Comparison of ENCODE assay signal across 11 cellular contexts in genomic region chr2:174553811-174554493, GRCh38. TPM values are rescaled to one million over a fixed set of nuclear protein-coding genes. Genes with fewer than 3 reads are reported as not detected.
DNase-seq lines count a peak whose midpoint lies in the region; ATAC-seq and TF ChIP-seq lines count a peak whose summit lies in the region.
"Had no signal": no experiment of that assay in that cellular context is flagged by ENCODE, and none has a peak within 500 bp of the region (broad histone marks: within the 10 kb centered on the region; RNA-seq: fewer than 3 reads in every experiment).

No MANE protein-coding gene starts in this region.

- peak overlapping the region; percentile 57 to 85 (median 74) for H3K4me3 Mint-ChIP-seq in CD4-positive, alpha-beta memory T cell
- H3K4me3 Mint-ChIP-seq in glutamatergic neuron (ENCODE audit: unreplicated experiment) (no peak overlapping the region), mesothelial cell of epicardium (no peak overlapping the region)
- H3K4me3 Mint-ChIP-seq: dendritic cell treated with granulocyte-macrophage colony-stimulating factor and Interleukin-4, amounts not matched to agents 40 ng/mL and 50 ng/mL, for 4 days had no signal

- no peak overlapping the region for H3K9ac ChIP-seq in Loucy (ENCODE audit: low read depth, low read length, poor library complexity, severe bottlenecking)

- POLR2A ChIA-PET in CD4-positive, alpha-beta memory T cell (lab: Charles Lee; ENCODE audit: partially characterized antibody): interaction anchor here (1.0 to 2.7 kb wide), 8 partner anchors 11 to 133 kb away, joined by 3 to 14 read pairs (median 6); partner anchors contain the start of genes GPR155 and WIPF1

- H3K79me2 ChIP-seq in Loucy (ENCODE audit: insufficient read depth, low read length): no peaks in the 10 kb centered on the region

- H3K9me2 ChIP-seq in Loucy (replicated peaks; ENCODE audit: low read depth, low read length): no peaks in the 10 kb centered on the region

- peaks cover 3 to 23% of the 10 kb centered on the region in 2 donors for H3K36me3 Mint-ChIP-seq in CD4-positive, alpha-beta memory T cell
- H3K36me3 Mint-ChIP-seq in activated naive CD4-positive, alpha-beta T cell treated with anti-CD3 and anti-CD28 coated beads, Interleukin-2, amount 50 U/mL, for 72 hours: peaks cover 0 to 9% of the 10 kb centered on the region in 2 donors
- H3K36me3 Mint-ChIP-seq in glutamatergic neuron (ENCODE audit: unreplicated experiment): no peaks in the 10 kb centered on the region
- peaks cover 2% of the 10 kb centered on the region for H3K36me3 Mint-ChIP-seq in mesothelial cell of epicardium

- no peaks in the 10 kb centered on the region for H4K20me1 ChIP-seq in Loucy (ENCODE audit: insufficient read depth, low read length, poor library complexity, severe bottlenecking)

- H3F3A ChIP-seq in Loucy (ENCODE audit: low read depth): no peaks in the 10 kb centered on the region

- no peaks in the 10 kb centered on the region for H3K27me3 Mint-ChIP-seq in CD4-positive, alpha-beta memory T cell
- H3K27me3 Mint-ChIP-seq in glutamatergic neuron (ENCODE audit: unreplicated experiment): peaks cover 1% of the 10 kb centered on the region
- no peaks in the 10 kb centered on the region for H3K27me3 Mint-ChIP-seq in mesothelial cell of epicardium (ENCODE audit: low read depth)
- H3K27me3 Mint-ChIP-seq: dendritic cell treated with granulocyte-macrophage colony-stimulating factor and Interleukin-4, amounts not matched to agents 40 ng/mL and 50 ng/mL, for 4 days had no signal

- H3K27ac Mint-ChIP-seq in CD4-positive, alpha-beta memory T cell: peak overlapping the region; percentile 83 to 97 (median 89)
- H3K27ac Mint-ChIP-seq in activated naive CD4-positive, alpha-beta T cell treated with anti-CD3 and anti-CD28 coated beads, Interleukin-2, amount 50 U/mL, for 72 hours: peak overlapping the region; percentile 50 to 88
- H3K27ac Mint-ChIP-seq in glutamatergic neuron (ENCODE audit: unreplicated experiment) (no peak overlapping the region), mesothelial cell of epicardium (no peak overlapping the region)
- H3K27ac Mint-ChIP-seq: dendritic cell treated with granulocyte-macrophage colony-stimulating factor and Interleukin-4, amounts not matched to agents 40 ng/mL and 50 ng/mL, for 4 days had no signal

- H3K4me2 ChIP-seq in Loucy (ENCODE audit: low read depth, low read length, poor library complexity, severe bottlenecking): peak overlapping the region; percentile 33

- intact Hi-C loops in CD4-positive, alpha-beta memory T cell (cut with micrococcal nuclease): loop anchor here (2.0 kb wide), 2 partner anchors 15 to 67 kb away; partner anchors contain the start of gene GPR155

- peak; percentile 33 to 58 (median 49) for DNase-seq in CD4-positive, alpha-beta memory T cell
- DNase-seq in activated naive CD4-positive, alpha-beta T cell treated with anti-CD3 and anti-CD28 coated beads, Interleukin-2, amount 50 U/mL, for 72 hours (ENCODE audit: low spot score in 2 of 2): no peak
- DNase-seq in glutamatergic neuron (no peak), mesothelial cell of epicardium (ENCODE audit: low spot score in 2 of 2, unreplicated experiment in 2 of 2) (no peak), A172 (ENCODE audit: low spot score) (no peak)
- DNase-seq: HCEC 1CT, NCI-H2029 had no signal

- H3K4me3 ChIP-seq in CD4-positive, alpha-beta memory T cell (ENCODE audit: low read length in 2 of 2): no peak overlapping the region
- no peak overlapping the region for H3K4me3 ChIP-seq in Loucy (ENCODE audit: low read length, poor library complexity, severe bottlenecking)

- peak overlapping the region; percentile 67 for H3K27ac ChIP-seq in CD4-positive, alpha-beta memory T cell (ENCODE audit: low read depth, low read length)

- H2AFZ ChIP-seq in Loucy (ENCODE audit: low read length): no peak overlapping the region

- H3K27me3 ChIP-seq in CD4-positive, alpha-beta memory T cell (ENCODE audit: insufficient read depth, low read length): no peaks in the 10 kb centered on the region
- H3K27me3 ChIP-seq in Loucy (ENCODE audit: insufficient read depth, low read length, poor library complexity, severe bottlenecking): no peaks in the 10 kb centered on the region

- H3K9me3 ChIP-seq in CD4-positive, alpha-beta memory T cell (ENCODE audit: control insufficient read depth in 1 of 2, low read length in 2 of 2): no peaks in the 10 kb centered on the region
- no peaks in the 10 kb centered on the region for H3K9me3 ChIP-seq in Loucy (ENCODE audit: insufficient read depth, low read depth, low read length)

- TF ChIP-seq CTCF in Loucy (conservative IDR thresholded peaks at IDR 0.05; ENCODE audit: low read length) (no peak), glutamatergic neuron (IDR thresholded peaks at IDR 0.05; ENCODE audit: partially characterized antibody, unreplicated experiment) (no peak), mesothelial cell of epicardium (IDR thresholded peaks at IDR 0.05; ENCODE audit: unreplicated experiment) (no peak)

- CTCF ChIA-PET in CD4-positive, alpha-beta memory T cell (lab: Charles Lee; ENCODE audit: partially characterized antibody): interaction anchor here (1.2 to 2.8 kb wide), 5 partner anchors 70 to 134 kb away, joined by 3 to 17 read pairs (median 3); no protein-coding TSS in a partner anchor

- H3K9me3 Mint-ChIP-seq in CD4-positive, alpha-beta memory T cell: peaks cover 0 to 1% (median 0%) of the 10 kb centered on the region in 8 donors
- no peaks in the 10 kb centered on the region for H3K9me3 Mint-ChIP-seq in activated naive CD4-positive, alpha-beta T cell treated with anti-CD3 and anti-CD28 coated beads, Interleukin-2, amount 50 U/mL, for 72 hours
- H3K9me3 Mint-ChIP-seq in glutamatergic neuron (ENCODE audit: unreplicated experiment): no peaks in the 10 kb centered on the region
- peaks cover 7% of the 10 kb centered on the region for H3K9me3 Mint-ChIP-seq in mesothelial cell of epicardium
- H3K9me3 Mint-ChIP-seq: dendritic cell treated with granulocyte-macrophage colony-stimulating factor and Interleukin-4, amounts not matched to agents 40 ng/mL and 50 ng/mL, for 4 days had no signal

- H3K36me3 ChIP-seq in CD4-positive, alpha-beta memory T cell (ENCODE audit: insufficient read depth, low read length): peaks cover 1% of the 10 kb centered on the region
- peaks cover 8% of the 10 kb centered on the region for H3K36me3 ChIP-seq in Loucy (ENCODE audit: insufficient read depth, low read length)

- H3K4me1 Mint-ChIP-seq in CD4-positive, alpha-beta memory T cell: peaks cover 31 to 52% (median 37%) of the 10 kb centered on the region in 4 donors
- H3K4me1 Mint-ChIP-seq in glutamatergic neuron (ENCODE audit: low read depth, unreplicated experiment) (no peaks in the 10 kb centered on the region), mesothelial cell of epicardium (no peaks in the 10 kb centered on the region)

- ATAC-seq in GM21360 (IDR thresholded peaks at IDR 0.05; ENCODE audit: unreplicated experiment): peak; percentile 71
- ATAC-seq in activated naive CD4-positive, alpha-beta T cell treated with anti-CD3 and anti-CD28 coated beads, Interleukin-2, amount 50 U/mL, for 72 hours: peak in 1 of 2 donors; percentile 42
- ATAC-seq in GM21447 (IDR thresholded peaks at IDR 0.05; ENCODE audit: unreplicated experiment): no peak

- peaks cover 39% of the 10 kb centered on the region for H3K4me1 ChIP-seq in CD4-positive, alpha-beta memory T cell (ENCODE audit: insufficient read depth, low read length)
- H3K4me1 ChIP-seq in Loucy (ENCODE audit: insufficient read depth, low read length, poor library complexity, severe bottlenecking): peaks cover 14% of the 10 kb centered on the region

RNA-seq across cellular contexts. Expression of gene WIPF1, which starts 43.7 kb away (rescaled TPM):
- 100 to 1,000 TPM; 483 to 484 TPM for total RNA-seq in CD4-positive, alpha-beta memory T cell
- 100 to 1,000 TPM in 1 of 2 donors, 10 to 100 TPM in 1; 79.2 to 169 TPM for polyA plus RNA-seq in CD4-positive, alpha-beta memory T cell
- total RNA-seq in activated naive CD4-positive, alpha-beta T cell treated with anti-CD3 and anti-CD28 coated beads, Interleukin-2, amount 50 U/mL, for 72 hours: 100 to 1,000 TPM; 138 to 262 TPM
- total RNA-seq in glutamatergic neuron (ENCODE audit: unreplicated experiment) (15.5 TPM), mesothelial cell of epicardium (19.0 to 21.1 TPM (median 20.6 TPM) in 3 replicates)
- total RNA-seq in A172 (2014; rRNA removed; shearing (Covaris generic)): 8.1 and 8.6 TPM in 2 replicates

Comparison
In these comparisons a context has a peak if more than half of its experiments do, and no peak if none do; other contexts are left out.
1. DNase-seq: peak in CD4-positive, alpha-beta memory T cell (5 of 5); none in activated naive CD4-positive, alpha-beta T cell treated with anti-CD3 and anti-CD28 coated beads, Interleukin-2, amount 50 U/mL, for 72 hours (0 of 2), glutamatergic neuron (single experiment), mesothelial cell of epicardium (0 of 2) and A172 (single experiment).
2. H3K27ac Mint-ChIP-seq: peak in CD4-positive, alpha-beta memory T cell (7 of 7) and activated naive CD4-positive, alpha-beta T cell treated with anti-CD3 and anti-CD28 coated beads, Interleukin-2, amount 50 U/mL, for 72 hours (2 of 2); none in glutamatergic neuron (single experiment) and mesothelial cell of epicardium (single experiment).
3. H3K4me3 Mint-ChIP-seq: peak in CD4-positive, alpha-beta memory T cell (8 of 8); none in glutamatergic neuron (single experiment) and mesothelial cell of epicardium (single experiment).